1 cellular context compared by ENCODE assay signal in the genomic region with DNA sequence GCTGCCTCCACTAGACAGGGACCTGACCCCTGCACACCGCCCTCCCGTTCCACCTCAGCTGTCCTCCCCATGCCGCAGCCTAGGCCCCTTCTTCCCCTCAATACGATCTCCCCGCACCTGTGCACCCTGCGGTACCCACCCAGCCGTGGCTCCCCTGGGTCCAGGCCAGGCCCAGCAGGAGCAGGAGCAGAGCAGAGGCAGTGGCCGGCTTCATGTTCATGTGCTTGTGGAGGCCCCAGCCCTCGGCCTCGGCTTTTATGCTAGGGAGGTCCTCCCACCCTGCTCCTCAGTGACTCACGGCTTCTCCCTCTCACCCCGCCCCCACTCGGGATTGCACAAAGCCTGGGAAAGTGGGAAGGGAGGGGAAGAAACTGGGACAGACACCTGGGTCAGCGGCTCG.
TF ChIP-seq lines count a peak whose summit lies in the region.

No MANE protein-coding gene starts in this region.

TF ChIP-seq in K562, 482 proteins besides CTCF, POLR2A, EP300 and RAD21:
- TF ChIP-seq THRAP3 (IDR thresholded peaks at IDR 0.05; ENCODE audit: borderline replicate concordance) (no peak), FOSL1 (tag; conservative IDR thresholded peaks at IDR 0.05) (0 out of 2 replicates have a peak, but pooled peaks have one; percentile 42), CEBPB (tag; IDR thresholded peaks at IDR 0.05) (0 out of 2 replicates have a peak, but pooled peaks have one; percentile 26), CEBPG (CRISPR knock-in tag; IDR thresholded peaks at IDR 0.05) (no peak), CEBPG (tag; conservative IDR thresholded peaks at IDR 0.05 in 1 of 2, IDR thresholded peaks at IDR 0.05 in 1 of 2) (0 out of 4 replicates have a peak, but pooled peaks of 1 of the 2 experiments have one; percentile 21), KDM5B (IDR thresholded peaks at IDR 0.05; ENCODE audit: insufficient replicate concordance, low read depth, low read length) (peak; percentile 34)
- TF ChIP-seq, protein P1, sequence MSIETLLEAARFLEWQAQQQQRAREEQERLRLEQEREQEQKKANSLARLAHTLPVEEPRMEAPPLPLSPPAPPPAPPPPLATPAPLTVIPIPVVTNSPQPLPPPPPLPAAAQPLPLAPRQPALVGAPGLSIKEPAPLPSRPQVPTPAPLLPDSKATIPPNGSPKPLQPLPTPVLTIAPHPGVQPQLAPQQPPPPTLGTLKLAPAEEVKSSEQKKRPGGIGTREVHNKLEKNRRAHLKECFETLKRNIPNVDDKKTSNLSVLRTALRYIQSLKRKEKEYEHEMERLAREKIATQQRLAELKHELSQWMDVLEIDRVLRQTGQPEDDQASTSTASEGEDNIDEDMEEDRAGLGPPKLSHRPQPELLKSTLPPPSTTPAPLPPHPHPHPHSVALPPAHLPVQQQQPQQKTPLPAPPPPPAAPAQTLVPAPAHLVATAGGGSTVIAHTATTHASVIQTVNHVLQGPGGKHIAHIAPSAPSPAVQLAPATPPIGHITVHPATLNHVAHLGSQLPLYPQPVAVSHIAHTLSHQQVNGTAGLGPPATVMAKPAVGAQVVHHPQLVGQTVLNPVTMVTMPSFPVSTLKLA (conservative IDR thresholded peaks at IDR 0.05) = no peak
TF ChIP-seq in K562: peak in this region for 4.
